ENCODE assay signal across 16 cellular contexts in the genomic region with DNA sequence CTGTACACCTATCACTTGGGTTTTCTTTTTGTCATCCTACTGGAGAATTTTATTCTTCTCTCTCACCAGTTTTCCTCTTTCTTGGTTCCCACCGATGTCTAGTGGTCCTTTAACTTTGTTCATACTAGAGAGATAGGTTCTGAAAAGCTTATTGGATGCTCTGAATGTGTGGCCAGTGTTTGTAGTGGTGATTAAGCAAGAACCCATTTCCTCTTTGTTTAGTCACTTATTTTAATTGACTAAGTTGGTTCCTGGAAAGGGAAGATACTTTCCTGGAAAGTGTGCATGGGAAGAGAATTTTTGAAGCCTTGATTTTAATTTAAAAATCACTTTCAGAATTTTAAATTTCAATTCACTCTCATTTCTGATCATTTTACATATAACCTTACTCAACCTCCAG.
A peak's percentile ranks its signal among the peaks of the same experiment; 100 is the strongest.
DNase-seq lines count a peak whose midpoint lies in the region; ATAC-seq, FAIRE-seq and TF ChIP-seq lines count a peak whose summit lies in the region.
"Had no signal": no experiment of that assay in that cellular context is flagged by ENCODE, and none has a peak within 500 bp of the region (broad histone marks: within the 10 kb centered on the region; RNA-seq: fewer than 3 reads in every experiment).

No MANE protein-coding gene starts in this region.

- H3K27ac Mint-ChIP-seq in astrocyte (ENCODE audit: unreplicated experiment) = no peak overlapping the region
- no peak overlapping the region for H3K27ac Mint-ChIP-seq in effector memory CD8-positive, alpha-beta T cell
- H3K27ac Mint-ChIP-seq: activated CD4-positive, alpha-beta memory T cell treated with anti-CD3 and anti-CD28 coated beads for 36 hours; brain; CD4-positive, alpha-beta T cell; endodermal cell; T-helper 2 cell treated with Interferon-gamma antibody and Interleukin-4, amounts not matched to agents 5 μg/mL and 100 μg/mL, for 36 hours had no signal

- no peaks in the 10 kb centered on the region for H3K36me3 Mint-ChIP-seq in astrocyte (ENCODE audit: low read depth, unreplicated experiment)
- H3K36me3 Mint-ChIP-seq in effector memory CD8-positive, alpha-beta T cell (ENCODE audit: insufficient read depth) = no peaks in the 10 kb centered on the region
- H3K36me3 Mint-ChIP-seq: activated CD4-positive, alpha-beta memory T cell treated with anti-CD3 and anti-CD28 coated beads for 36 hours; brain had no signal

- H3K36me3 ChIP-seq in astrocyte (ENCODE audit: insufficient read depth, low read length) = no peaks in the 10 kb centered on the region
- H3K36me3 ChIP-seq: left lung had no signal

- H3K4me3 ChIP-seq in astrocyte (ENCODE audit: insufficient read depth, low read depth, low read length) = no peak overlapping the region
- H3K4me3 ChIP-seq: left lung had no signal

- no peaks in the 10 kb centered on the region for H3K79me2 ChIP-seq in astrocyte (ENCODE audit: insufficient read depth, low read length)

- H3K4me3 Mint-ChIP-seq in astrocyte (ENCODE audit: unreplicated experiment) = no peak overlapping the region
- no peak overlapping the region for H3K4me3 Mint-ChIP-seq in effector memory CD8-positive, alpha-beta T cell
- H3K4me3 Mint-ChIP-seq: activated CD4-positive, alpha-beta memory T cell treated with anti-CD3 and anti-CD28 coated beads for 36 hours; brain; CD4-positive, alpha-beta T cell; endodermal cell; T-helper 2 cell treated with Interferon-gamma antibody and Interleukin-4, amounts not matched to agents 5 μg/mL and 100 μg/mL, for 36 hours had no signal

- no peak overlapping the region for H3K9ac ChIP-seq in astrocyte (ENCODE audit: low read length)

- no peak for TF ChIP-seq CTCF in astrocyte (IDR thresholded peaks at IDR 0.05; ENCODE audit: insufficient read depth, low read depth, low read length)

- no peak for ATAC-seq in HG02840 (IDR thresholded peaks at IDR 0.05; ENCODE audit: low FRiP score, unreplicated experiment)
- ATAC-seq in effector memory CD8-positive, alpha-beta T cell (replicated peaks) = no peak
- ATAC-seq: left lung had no signal

- peak; percentile 57 for DNase-seq in EL
- DNase-seq in Kasumi-1 (lab: John Stamatoyannopoulos, UW) = peak; percentile 33 to 38
- DNase-seq in astrocyte (ENCODE audit: low read depth) = peak; percentile 69
- DNase-seq in lung microvascular endothelial cell (ENCODE audit: low read depth in 2 of 2) = peak; percentile 25 to 70
- DNase-seq in T1000 (lab: John Stamatoyannopoulos, UW) = no peak
- no peak for DNase-seq in cerebellar cortex (ENCODE audit: low spot score)
- no peak for DNase-seq in effector memory CD8-positive, alpha-beta T cell
- DNase-seq: activated CD4-positive, alpha-beta memory T cell treated with anti-CD3 and anti-CD28 coated beads for 36 hours; activated gamma-delta T cell; CD4-positive, alpha-beta T cell; endodermal cell; left lung; NCI-H524 had no signal

- H3K9me3 ChIP-seq in astrocyte (ENCODE audit: insufficient read depth, low read depth, low read length) = no peaks in the 10 kb centered on the region
- H3K9me3 ChIP-seq: left lung had no signal

- H3K27ac ChIP-seq in astrocyte (ENCODE audit: low read depth, low read length) = no peak overlapping the region
- H3K27ac ChIP-seq: left lung had no signal

- H3K27me3 Mint-ChIP-seq in astrocyte (ENCODE audit: low read depth, unreplicated experiment) = no peaks in the 10 kb centered on the region
- no peaks in the 10 kb centered on the region for H3K27me3 Mint-ChIP-seq in effector memory CD8-positive, alpha-beta T cell
- H3K27me3 Mint-ChIP-seq: brain had no signal

- H3K27me3 ChIP-seq in astrocyte (ENCODE audit: insufficient read depth, low read length) = no peaks in the 10 kb centered on the region
- H3K27me3 ChIP-seq: left lung had no signal

- no peaks in the 10 kb centered on the region for H4K20me1 ChIP-seq in astrocyte (ENCODE audit: insufficient read depth, low read length)

- peaks cover 7% of the 10 kb centered on the region for H3K4me1 ChIP-seq in astrocyte (ENCODE audit: insufficient read depth, low read length)
- H3K4me1 ChIP-seq: left lung had no signal

- H2AFZ ChIP-seq in astrocyte (ENCODE audit: low read depth, low read length) = no peak overlapping the region

- FAIRE-seq in astrocyte (lab: Jason Lieb, UNC) = peak; percentile 76

- no peaks in the 10 kb centered on the region for H3K9me3 Mint-ChIP-seq in astrocyte (ENCODE audit: unreplicated experiment)
- H3K9me3 Mint-ChIP-seq in effector memory CD8-positive, alpha-beta T cell = no peaks in the 10 kb centered on the region
- H3K9me3 Mint-ChIP-seq: activated CD4-positive, alpha-beta memory T cell treated with anti-CD3 and anti-CD28 coated beads for 36 hours; CD4-positive, alpha-beta T cell; endodermal cell; T-helper 2 cell treated with Interferon-gamma antibody and Interleukin-4, amounts not matched to agents 5 μg/mL and 100 μg/mL, for 36 hours had no signal

- peaks cover 20% of the 10 kb centered on the region for H3K4me1 Mint-ChIP-seq in astrocyte (ENCODE audit: low read depth, unreplicated experiment)
- no peaks in the 10 kb centered on the region for H3K4me1 Mint-ChIP-seq in effector memory CD8-positive, alpha-beta T cell (ENCODE audit: low read depth in 2 of 2)

- H3K4me2 ChIP-seq in astrocyte (ENCODE audit: low read length) = peak overlapping the region; percentile 37

Comparison
In these comparisons a context has a peak if more than half of its experiments do, and no peak if none do; other contexts are left out.
1. DNase-seq: peak in EL (single experiment), Kasumi-1 (2 of 2), astrocyte (single experiment) and lung microvascular endothelial cell (2 of 2); none in T1000 (single experiment), cerebellar cortex (single experiment) and effector memory CD8-positive, alpha-beta T cell (0 of 3).